In genomic region chr2:44770221-44771187, GRCh38 we compare ENCODE assay signal across 15 cellular contexts.
DNase-seq lines count a peak whose midpoint lies in the region; TF ChIP-seq lines count a peak whose summit lies in the region.
"Had no signal": no experiment of that assay in that cellular context is flagged by ENCODE, and none has a peak within 500 bp of the region (broad histone marks: within the 10 kb centered on the region; RNA-seq: fewer than 3 reads in every experiment).

No MANE protein-coding gene starts in this region.

- no peak for TF ChIP-seq POLR2A in NB4 (IDR thresholded peaks at IDR 0.05; ENCODE audit: extremely low read depth, insufficient read length)

- POLR2A ChIA-PET in activated CD4-positive, alpha-beta memory T cell treated with anti-CD3 and anti-CD28 coated beads for 36 hours (lab: Charles Lee): no interaction called here

- H3K36me3 Mint-ChIP-seq in activated CD4-positive, alpha-beta memory T cell treated with anti-CD3 and anti-CD28 coated beads for 36 hours: peaks cover 5% of the 10 kb centered on the region
- H3K36me3 Mint-ChIP-seq: type B pancreatic cell had no signal

- no peak overlapping the region for H3K4me3 ChIP-seq in NB4 (ENCODE audit: low read depth, low read length)

- TF ChIP-seq CTCF in NB4 (IDR thresholded peaks at IDR 0.05; ENCODE audit: low read depth, low read length) (no peak), VCaP (conservative IDR thresholded peaks at IDR 0.05) (peak; percentile 19; the same call in 1 of the 2 replicates)

- H3K27me3 Mint-ChIP-seq in activated CD4-positive, alpha-beta memory T cell treated with anti-CD3 and anti-CD28 coated beads for 36 hours: peaks cover 5% of the 10 kb centered on the region
- H3K27me3 Mint-ChIP-seq: activated naive CD4-positive, alpha-beta T cell treated with anti-CD3 and anti-CD28 coated beads, Interleukin-2, amount 50 U/mL, for 24 hours; effector memory CD8-positive, alpha-beta T cell had no signal

- no peak overlapping the region for H3K27ac ChIP-seq in VCaP

- CTCF ChIA-PET in activated CD4-positive, alpha-beta memory T cell treated with anti-CD3 and anti-CD28 coated beads for 36 hours (lab: Charles Lee): interaction anchor here (1.5 kb wide), 1 partner anchor 185 kb away, joined by 10 read pairs; no protein-coding TSS in a partner anchor

- peak; percentile 49 for DNase-seq in NCI-H748 (lab: John Stamatoyannopoulos, UW; ENCODE audit: unreplicated experiment)
- no peak for DNase-seq in NCI-H748 treated with DMSO at 0.1 percent for 48 hours (lab: John Stamatoyannopoulos, UW)
- DNase-seq in NB4 (ENCODE audit: low read depth): peak; percentile 35
- DNase-seq in retina: peak; percentile 60
- no peak for DNase-seq in NOMO-1 treated with dmso at 0.1 percent for 144 hours (lab: John Stamatoyannopoulos, UW; ENCODE audit: unreplicated experiment)
- no peak for DNase-seq in NCI-H2081 (lab: John Stamatoyannopoulos, UW)
- no peak for DNase-seq in activated CD4-positive, alpha-beta memory T cell treated with anti-CD3 and anti-CD28 coated beads for 36 hours
- DNase-seq: DMS79 treated with DMSO at 0.1 percent for 48 hours; effector memory CD8-positive, alpha-beta T cell; GOT3; NCI-H526; SHP77 treated with DMSO at 0.1 percent for 48 hours had no signal

- H3K27ac Mint-ChIP-seq in activated CD4-positive, alpha-beta memory T cell treated with anti-CD3 and anti-CD28 coated beads for 36 hours: no peak overlapping the region
- H3K27ac Mint-ChIP-seq: activated naive CD4-positive, alpha-beta T cell treated with anti-CD3 and anti-CD28 coated beads, Interleukin-2, amount 50 U/mL, for 24 hours; effector memory CD8-positive, alpha-beta T cell; type B pancreatic cell had no signal

- H3K4me1 Mint-ChIP-seq in activated CD4-positive, alpha-beta memory T cell treated with anti-CD3 and anti-CD28 coated beads for 36 hours (ENCODE audit: low read depth): no peaks in the 10 kb centered on the region
- H3K4me1 Mint-ChIP-seq: activated naive CD4-positive, alpha-beta T cell treated with anti-CD3 and anti-CD28 coated beads, Interleukin-2, amount 50 U/mL, for 24 hours had no signal

- intact Hi-C loops in activated CD4-positive, alpha-beta memory T cell treated with anti-CD3 and anti-CD28 coated beads for 36 hours (cut with micrococcal nuclease): no loop called here

- no peak overlapping the region for H3K4me3 Mint-ChIP-seq in activated CD4-positive, alpha-beta memory T cell treated with anti-CD3 and anti-CD28 coated beads for 36 hours
- H3K4me3 Mint-ChIP-seq: activated naive CD4-positive, alpha-beta T cell treated with anti-CD3 and anti-CD28 coated beads, Interleukin-2, amount 50 U/mL, for 24 hours; effector memory CD8-positive, alpha-beta T cell; type B pancreatic cell had no signal

- H3K9me3 Mint-ChIP-seq in activated CD4-positive, alpha-beta memory T cell treated with anti-CD3 and anti-CD28 coated beads for 36 hours: no peaks in the 10 kb centered on the region
- H3K9me3 Mint-ChIP-seq: activated naive CD4-positive, alpha-beta T cell treated with anti-CD3 and anti-CD28 coated beads, Interleukin-2, amount 50 U/mL, for 24 hours; effector memory CD8-positive, alpha-beta T cell; type B pancreatic cell had no signal

Comparison
In these comparisons a context has a peak if more than half of its experiments do, and no peak if none do; other contexts are left out.
1. DNase-seq: peak in NCI-H748 (single experiment), NB4 (single experiment) and retina (single experiment); none in NCI-H748 treated with DMSO at 0.1 percent for 48 hours (single experiment), NOMO-1 treated with dmso at 0.1 percent for 144 hours (single experiment), NCI-H2081 (0 of 2) and activated CD4-positive, alpha-beta memory T cell treated with anti-CD3 and anti-CD28 coated beads for 36 hours (single experiment).